9 cellular contexts compared by ENCODE assay signal in the genomic region with DNA sequence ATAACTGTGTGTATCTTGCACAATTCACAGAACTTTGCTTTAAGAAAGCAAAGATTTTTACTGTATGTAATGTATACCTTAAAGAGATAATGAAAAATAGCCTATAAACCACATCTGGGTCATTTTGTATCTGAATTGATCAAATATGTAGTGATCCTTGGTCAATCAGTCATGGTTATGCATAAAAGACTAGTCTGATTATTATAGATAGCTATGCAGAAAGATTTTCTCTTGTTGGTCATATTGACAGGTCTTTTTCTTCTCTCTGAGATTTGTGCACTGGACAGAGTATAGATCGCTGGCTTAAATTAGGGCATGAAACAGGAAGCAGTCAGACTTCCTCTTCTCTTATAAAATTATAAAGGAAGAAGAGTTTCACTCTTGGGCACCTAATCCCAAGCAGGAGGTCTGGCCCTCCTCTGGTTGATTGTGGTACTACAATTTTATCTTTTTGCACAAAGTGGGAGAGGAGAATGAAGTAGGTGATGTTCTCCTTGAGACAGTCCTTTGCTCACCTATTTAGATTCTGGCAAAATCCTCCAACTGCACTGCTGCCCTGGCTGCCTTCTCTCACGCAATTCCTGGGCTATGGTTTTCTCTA.
DNase-seq lines count a peak whose midpoint lies in the region; ATAC-seq and TF ChIP-seq lines count a peak whose summit lies in the region.
"Had no signal": no experiment of that assay in that cellular context is flagged by ENCODE, and none has a peak within 500 bp of the region (broad histone marks: within the 10 kb centered on the region; RNA-seq: fewer than 3 reads in every experiment).

No MANE protein-coding gene starts in this region.

- TF ChIP-seq CTCF in HL-60 (IDR thresholded peaks at IDR 0.05; ENCODE audit: insufficient read depth, low read length) (peak; percentile 36), fibroblast of the aortic adventitia (IDR thresholded peaks at IDR 0.05; ENCODE audit: insufficient read depth, low read length) (peak; percentile 73)

- DNase-seq in DMS153 treated with DMSO at 0.1 percent for 48 hours (lab: John Stamatoyannopoulos, UW; ENCODE audit: unreplicated experiment) = peak; percentile 7
- DNase-seq in DMS153 (lab: John Stamatoyannopoulos, UW) = no peak
- DNase-seq in HL-60 (ENCODE audit: low read depth in 1 of 2, low spot score in 1 of 2) = peak; percentile 21 to 35
- peak; percentile 44 for DNase-seq in fibroblast of the aortic adventitia (ENCODE audit: low read depth)
- DNase-seq in renal cortical epithelial cell (ENCODE audit: low read depth) = peak; percentile 15
- DNase-seq in GOT3 (lab: John Stamatoyannopoulos, UW) = no peak

- no peak overlapping the region for H3K4me3 ChIP-seq in HL-60 (replicated peaks; ENCODE audit: insufficient read depth, low read length)
- H3K4me3 ChIP-seq in fibroblast of the aortic adventitia (ENCODE audit: low read depth, low read length) = no peak overlapping the region
- H3K4me3 ChIP-seq: BLaER1 had no signal

- H3K27me3 ChIP-seq in HL-60 (ENCODE audit: insufficient read depth, poor library complexity, severe bottlenecking) = no peaks in the 10 kb centered on the region
- H3K27me3 ChIP-seq: BLaER1 had no signal

- no peak overlapping the region for H3K27ac ChIP-seq in HL-60 (replicated peaks)
- H3K27ac ChIP-seq: BLaER1 had no signal

- ATAC-seq in GM21528 (IDR thresholded peaks at IDR 0.05; ENCODE audit: low FRiP score, unreplicated experiment) (peak; percentile 91), SK-N-SH treated with all-trans-retinoic acid at 6 μM for 48 hours (peak; percentile 84)

TF ChIP-seq in SK-N-SH treated with all-trans-retinoic acid at 6 μM for 48 hours, 23 proteins besides CTCF, POLR2A, EP300 and RAD21:
- TF ChIP-seq GLIS3 (CRISPR knock-in tag; IDR thresholded peaks at IDR 0.05) (no peak), CSDC2 (CRISPR knock-in tag; IDR thresholded peaks at IDR 0.05) (no peak), ESRRG (CRISPR knock-in tag; IDR thresholded peaks at IDR 0.05) (no peak), ZNF70 (CRISPR knock-in tag; IDR thresholded peaks at IDR 0.05) (no peak), PPARA (CRISPR knock-in tag; IDR thresholded peaks at IDR 0.05; ENCODE audit: borderline replicate concordance) (no peak), ZC3H10 (CRISPR knock-in tag; IDR thresholded peaks at IDR 0.05) (no peak), ZNF8 (CRISPR knock-in tag; IDR thresholded peaks at IDR 0.05) (no peak), TCF4 (CRISPR knock-in tag; IDR thresholded peaks at IDR 0.05; ENCODE audit: borderline replicate concordance) (no peak), ZNF565 (CRISPR knock-in tag; conservative IDR thresholded peaks at IDR 0.05; ENCODE audit: low read depth) (no peak), ZFP3 (CRISPR knock-in tag; IDR thresholded peaks at IDR 0.05) (no peak), RARB (CRISPR knock-in tag; IDR thresholded peaks at IDR 0.05) (no peak), BACH2 (CRISPR knock-in tag; IDR thresholded peaks at IDR 0.05; ENCODE audit: borderline replicate concordance) (no peak), TOX (CRISPR knock-in tag; IDR thresholded peaks at IDR 0.05; ENCODE audit: borderline replicate concordance) (no peak), SNAI2 (CRISPR knock-in tag; IDR thresholded peaks at IDR 0.05) (no peak), OSR1 (CRISPR knock-in tag; IDR thresholded peaks at IDR 0.05) (no peak), ISL1 (CRISPR knock-in tag; IDR thresholded peaks at IDR 0.05) (no peak)
- TF ChIP-seq, protein P1, sequence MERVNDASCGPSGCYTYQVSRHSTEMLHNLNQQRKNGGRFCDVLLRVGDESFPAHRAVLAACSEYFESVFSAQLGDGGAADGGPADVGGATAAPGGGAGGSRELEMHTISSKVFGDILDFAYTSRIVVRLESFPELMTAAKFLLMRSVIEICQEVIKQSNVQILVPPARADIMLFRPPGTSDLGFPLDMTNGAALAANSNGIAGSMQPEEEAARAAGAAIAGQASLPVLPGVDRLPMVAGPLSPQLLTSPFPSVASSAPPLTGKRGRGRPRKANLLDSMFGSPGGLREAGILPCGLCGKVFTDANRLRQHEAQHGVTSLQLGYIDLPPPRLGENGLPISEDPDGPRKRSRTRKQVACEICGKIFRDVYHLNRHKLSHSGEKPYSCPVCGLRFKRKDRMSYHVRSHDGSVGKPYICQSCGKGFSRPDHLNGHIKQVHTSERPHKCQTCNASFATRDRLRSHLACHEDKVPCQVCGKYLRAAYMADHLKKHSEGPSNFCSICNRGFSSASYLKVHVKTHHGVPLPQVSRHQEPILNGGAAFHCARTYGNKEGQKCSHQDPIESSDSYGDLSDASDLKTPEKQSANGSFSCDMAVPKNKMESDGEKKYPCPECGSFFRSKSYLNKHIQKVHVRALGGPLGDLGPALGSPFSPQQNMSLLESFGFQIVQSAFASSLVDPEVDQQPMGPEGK (CRISPR knock-in tag; IDR thresholded peaks at IDR 0.05; ENCODE audit: borderline replicate concordance) = no peak
- TF ChIP-seq, protein P2, sequence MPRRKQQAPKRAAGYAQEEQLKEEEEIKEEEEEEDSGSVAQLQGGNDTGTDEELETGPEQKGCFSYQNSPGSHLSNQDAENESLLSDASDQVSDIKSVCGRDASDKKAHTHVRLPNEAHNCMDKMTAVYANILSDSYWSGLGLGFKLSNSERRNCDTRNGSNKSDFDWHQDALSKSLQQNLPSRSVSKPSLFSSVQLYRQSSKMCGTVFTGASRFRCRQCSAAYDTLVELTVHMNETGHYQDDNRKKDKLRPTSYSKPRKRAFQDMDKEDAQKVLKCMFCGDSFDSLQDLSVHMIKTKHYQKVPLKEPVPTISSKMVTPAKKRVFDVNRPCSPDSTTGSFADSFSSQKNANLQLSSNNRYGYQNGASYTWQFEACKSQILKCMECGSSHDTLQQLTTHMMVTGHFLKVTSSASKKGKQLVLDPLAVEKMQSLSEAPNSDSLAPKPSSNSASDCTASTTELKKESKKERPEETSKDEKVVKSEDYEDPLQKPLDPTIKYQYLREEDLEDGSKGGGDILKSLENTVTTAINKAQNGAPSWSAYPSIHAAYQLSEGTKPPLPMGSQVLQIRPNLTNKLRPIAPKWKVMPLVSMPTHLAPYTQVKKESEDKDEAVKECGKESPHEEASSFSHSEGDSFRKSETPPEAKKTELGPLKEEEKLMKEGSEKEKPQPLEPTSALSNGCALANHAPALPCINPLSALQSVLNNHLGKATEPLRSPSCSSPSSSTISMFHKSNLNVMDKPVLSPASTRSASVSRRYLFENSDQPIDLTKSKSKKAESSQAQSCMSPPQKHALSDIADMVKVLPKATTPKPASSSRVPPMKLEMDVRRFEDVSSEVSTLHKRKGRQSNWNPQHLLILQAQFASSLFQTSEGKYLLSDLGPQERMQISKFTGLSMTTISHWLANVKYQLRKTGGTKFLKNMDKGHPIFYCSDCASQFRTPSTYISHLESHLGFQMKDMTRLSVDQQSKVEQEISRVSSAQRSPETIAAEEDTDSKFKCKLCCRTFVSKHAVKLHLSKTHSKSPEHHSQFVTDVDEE (CRISPR knock-in tag; IDR thresholded peaks at IDR 0.05) = no peak
- TF ChIP-seq, protein P3, sequence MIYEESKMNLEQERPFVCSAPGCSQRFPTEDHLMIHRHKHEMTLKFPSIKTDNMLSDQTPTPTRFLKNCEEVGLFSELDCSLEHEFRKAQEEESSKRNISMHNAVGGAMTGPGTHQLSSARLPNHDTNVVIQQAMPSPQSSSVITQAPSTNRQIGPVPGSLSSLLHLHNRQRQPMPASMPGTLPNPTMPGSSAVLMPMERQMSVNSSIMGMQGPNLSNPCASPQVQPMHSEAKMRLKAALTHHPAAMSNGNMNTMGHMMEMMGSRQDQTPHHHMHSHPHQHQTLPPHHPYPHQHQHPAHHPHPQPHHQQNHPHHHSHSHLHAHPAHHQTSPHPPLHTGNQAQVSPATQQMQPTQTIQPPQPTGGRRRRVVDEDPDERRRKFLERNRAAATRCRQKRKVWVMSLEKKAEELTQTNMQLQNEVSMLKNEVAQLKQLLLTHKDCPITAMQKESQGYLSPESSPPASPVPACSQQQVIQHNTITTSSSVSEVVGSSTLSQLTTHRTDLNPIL (CRISPR knock-in tag; IDR thresholded peaks at IDR 0.05; ENCODE audit: low read depth) = no peak
- TF ChIP-seq, protein P4, sequence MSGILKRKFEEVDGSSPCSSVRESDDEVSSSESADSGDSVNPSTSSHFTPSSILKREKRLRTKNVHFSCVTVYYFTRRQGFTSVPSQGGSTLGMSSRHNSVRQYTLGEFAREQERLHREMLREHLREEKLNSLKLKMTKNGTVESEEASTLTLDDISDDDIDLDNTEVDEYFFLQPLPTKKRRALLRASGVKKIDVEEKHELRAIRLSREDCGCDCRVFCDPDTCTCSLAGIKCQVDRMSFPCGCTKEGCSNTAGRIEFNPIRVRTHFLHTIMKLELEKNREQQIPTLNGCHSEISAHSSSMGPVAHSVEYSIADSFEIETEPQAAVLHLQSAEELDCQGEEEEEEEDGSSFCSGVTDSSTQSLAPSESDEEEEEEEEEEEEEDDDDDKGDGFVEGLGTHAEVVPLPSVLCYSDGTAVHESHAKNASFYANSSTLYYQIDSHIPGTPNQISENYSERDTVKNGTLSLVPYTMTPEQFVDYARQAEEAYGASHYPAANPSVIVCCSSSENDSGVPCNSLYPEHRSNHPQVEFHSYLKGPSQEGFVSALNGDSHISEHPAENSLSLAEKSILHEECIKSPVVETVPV (CRISPR knock-in tag; IDR thresholded peaks at IDR 0.05) = no peak

Comparison
In these comparisons a context has a peak if more than half of its experiments do, and no peak if none do; other contexts are left out.
1. DNase-seq: peak in DMS153 treated with DMSO at 0.1 percent for 48 hours (single experiment), HL-60 (2 of 2), fibroblast of the aortic adventitia (single experiment) and renal cortical epithelial cell (single experiment); none in DMS153 (single experiment) and GOT3 (single experiment).